1 cellular context compared by ENCODE assay signal in the genomic region with DNA sequence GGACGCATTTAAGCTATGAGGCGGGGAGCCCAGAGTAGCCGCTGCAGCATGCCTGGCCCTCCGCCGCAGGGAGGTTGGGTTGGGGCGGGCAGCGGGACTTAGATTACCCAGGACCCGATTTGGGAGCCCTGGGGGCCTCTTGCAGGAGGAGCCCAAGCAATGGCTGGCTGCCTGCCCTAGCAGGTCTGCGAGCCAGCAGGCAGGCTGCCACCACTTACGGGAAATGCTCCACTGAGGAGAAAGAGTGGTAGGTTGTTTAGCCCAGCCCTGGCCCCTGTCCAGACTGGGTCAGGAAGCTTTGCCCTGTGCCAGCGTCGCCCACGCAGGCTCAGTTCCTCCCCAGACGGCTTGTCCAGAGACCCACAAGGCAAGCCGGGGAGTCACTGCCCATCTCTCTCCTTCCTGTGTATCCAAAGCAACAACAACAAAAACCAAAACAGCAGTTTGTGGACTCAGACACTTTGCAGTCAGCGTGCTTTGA.
TF ChIP-seq lines count a peak whose summit lies in the region.

No MANE protein-coding gene starts in this region.

TF ChIP-seq in HepG2, 621 proteins besides CTCF, POLR2A, EP300 and RAD21 (continued from another document):
- TF ChIP-seq, protein P1, sequence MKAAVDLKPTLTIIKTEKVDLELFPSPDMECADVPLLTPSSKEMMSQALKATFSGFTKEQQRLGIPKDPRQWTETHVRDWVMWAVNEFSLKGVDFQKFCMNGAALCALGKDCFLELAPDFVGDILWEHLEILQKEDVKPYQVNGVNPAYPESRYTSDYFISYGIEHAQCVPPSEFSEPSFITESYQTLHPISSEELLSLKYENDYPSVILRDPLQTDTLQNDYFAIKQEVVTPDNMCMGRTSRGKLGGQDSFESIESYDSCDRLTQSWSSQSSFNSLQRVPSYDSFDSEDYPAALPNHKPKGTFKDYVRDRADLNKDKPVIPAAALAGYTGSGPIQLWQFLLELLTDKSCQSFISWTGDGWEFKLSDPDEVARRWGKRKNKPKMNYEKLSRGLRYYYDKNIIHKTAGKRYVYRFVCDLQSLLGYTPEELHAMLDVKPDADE (CRISPR knock-in tag; IDR thresholded peaks at IDR 0.05), result no peak
